In the genomic region with DNA sequence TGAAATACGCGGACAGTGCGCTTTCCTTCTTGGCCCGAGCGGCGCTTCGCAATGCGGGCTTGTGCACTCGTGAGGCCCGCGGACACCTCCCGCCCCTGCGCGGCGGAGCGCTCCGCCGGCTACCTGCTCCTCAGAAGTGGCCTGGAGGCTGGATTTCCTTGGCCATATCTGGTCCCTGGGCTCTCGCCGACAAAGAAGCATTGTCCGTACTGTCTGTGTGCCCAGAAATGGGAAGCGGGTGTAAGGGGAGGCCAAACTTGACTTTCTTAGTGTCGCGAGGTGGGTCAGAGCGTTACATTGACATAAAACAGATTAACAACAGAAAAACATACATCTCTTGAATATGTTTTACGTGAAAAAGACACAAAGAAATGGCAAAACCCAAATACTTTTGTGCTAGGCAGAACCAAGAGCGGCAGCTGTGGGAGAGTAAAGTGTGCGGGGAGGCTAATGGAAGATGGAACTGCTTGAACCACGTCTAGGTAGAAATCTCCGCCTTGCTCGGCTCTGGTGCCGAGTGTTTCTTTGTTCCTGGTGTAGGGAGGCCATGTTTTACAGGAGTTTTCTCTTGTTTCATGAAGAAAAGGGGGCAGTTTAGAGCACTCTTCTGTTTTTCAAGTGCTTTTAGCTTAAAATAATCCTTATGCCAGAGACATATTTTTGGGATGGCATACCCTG, we compare ENCODE assay signal across 8 cellular contexts. TPM values are rescaled to one million over a fixed set of nuclear protein-coding genes. Genes with fewer than 3 reads are reported as not detected.
DNase-seq lines count a peak whose midpoint lies in the region; ATAC-seq and TF ChIP-seq lines count a peak whose summit lies in the region.

No MANE protein-coding gene starts in this region.

- H3K27me3 ChIP-seq in ectodermal cell (ENCODE audit: control insufficient read depth, insufficient read depth, low read length, poor library complexity, severe bottlenecking) (no peaks in the 10 kb centered on the region), muscle layer of colon (ENCODE audit: control insufficient read depth in 1 of 2, insufficient read depth in 2 of 2, low read length in 2 of 2) (no peaks in the 10 kb centered on the region)

- 1% methylated on average over 32 of the region's 32 CpGs for WGBS in ectodermal cell, 2 experiments
- WGBS in urinary bladder = under 1% methylated on average over 32 of the region's 32 CpGs

- no peaks in the 10 kb centered on the region for H3K9me3 ChIP-seq in ectodermal cell (ENCODE audit: control insufficient read depth, low read length)
- no peaks in the 10 kb centered on the region for H3K9me3 ChIP-seq in muscle layer of colon (ENCODE audit: low read length)

- H3K9ac ChIP-seq in muscle layer of colon (ENCODE audit: low read length) = peak overlapping the region; percentile 100

- ATAC-seq in GM21360 (IDR thresholded peaks at IDR 0.05; ENCODE audit: unreplicated experiment) (peak; percentile 12), SK-N-SH treated with all-trans-retinoic acid at 6 μM for 48 hours (peak; percentile 23)

- H3K36me3 ChIP-seq in ectodermal cell (ENCODE audit: control insufficient read depth, insufficient read depth, low read length) (no peaks in the 10 kb centered on the region), muscle layer of colon (ENCODE audit: insufficient read depth, low read length) (no peaks in the 10 kb centered on the region), urinary bladder (ENCODE audit: insufficient read depth) (no peaks in the 10 kb centered on the region)

- peak; percentile 22 for DNase-seq in COLO668 (lab: John Stamatoyannopoulos, UW; ENCODE audit: unreplicated experiment)
- peak; percentile 31 for DNase-seq in HK-2 (ENCODE audit: unreplicated experiment)
- no peak for DNase-seq in activated CD4-positive, CD25-positive, alpha-beta regulatory T cell (lab: John Stamatoyannopoulos, UW)

- peak overlapping the region; percentile 86 for H3K27ac ChIP-seq in ectodermal cell (ENCODE audit: insufficient read depth, low read depth, low read length, poor library complexity, severe bottlenecking)
- peak overlapping the region; percentile 85 for H3K27ac ChIP-seq in muscle layer of colon (ENCODE audit: low read depth, low read length)
- peak overlapping the region; percentile 83 for H3K27ac ChIP-seq in urinary bladder (ENCODE audit: low read depth)

- H3K4me1 ChIP-seq in ectodermal cell (ENCODE audit: control insufficient read depth, insufficient read depth, low read length) (peaks cover 8% of the 10 kb centered on the region), muscle layer of colon (ENCODE audit: insufficient read depth, low read length) (peaks cover 19% of the 10 kb centered on the region), urinary bladder (ENCODE audit: insufficient read depth) (no peaks in the 10 kb centered on the region)

- H3K4me3 ChIP-seq in ectodermal cell (ENCODE audit: insufficient read depth, low read depth, low read length) (peak overlapping the region; percentile 100), muscle layer of colon (ENCODE audit: low read depth in 1 of 2, low read length in 2 of 2) (peak overlapping the region; percentile 78 to 98), urinary bladder (ENCODE audit: low read depth, low read length) (peak overlapping the region; percentile 96)

TF ChIP-seq in SK-N-SH treated with all-trans-retinoic acid at 6 μM for 48 hours, 23 proteins besides CTCF, POLR2A, EP300 and RAD21:
- no peak for TF ChIP-seq PPARA (CRISPR knock-in tag; IDR thresholded peaks at IDR 0.05; ENCODE audit: borderline replicate concordance)
- TF ChIP-seq, protein P1, sequence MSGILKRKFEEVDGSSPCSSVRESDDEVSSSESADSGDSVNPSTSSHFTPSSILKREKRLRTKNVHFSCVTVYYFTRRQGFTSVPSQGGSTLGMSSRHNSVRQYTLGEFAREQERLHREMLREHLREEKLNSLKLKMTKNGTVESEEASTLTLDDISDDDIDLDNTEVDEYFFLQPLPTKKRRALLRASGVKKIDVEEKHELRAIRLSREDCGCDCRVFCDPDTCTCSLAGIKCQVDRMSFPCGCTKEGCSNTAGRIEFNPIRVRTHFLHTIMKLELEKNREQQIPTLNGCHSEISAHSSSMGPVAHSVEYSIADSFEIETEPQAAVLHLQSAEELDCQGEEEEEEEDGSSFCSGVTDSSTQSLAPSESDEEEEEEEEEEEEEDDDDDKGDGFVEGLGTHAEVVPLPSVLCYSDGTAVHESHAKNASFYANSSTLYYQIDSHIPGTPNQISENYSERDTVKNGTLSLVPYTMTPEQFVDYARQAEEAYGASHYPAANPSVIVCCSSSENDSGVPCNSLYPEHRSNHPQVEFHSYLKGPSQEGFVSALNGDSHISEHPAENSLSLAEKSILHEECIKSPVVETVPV (CRISPR knock-in tag; IDR thresholded peaks at IDR 0.05) = no peak
- TF ChIP-seq ZFP30 (CRISPR knock-in tag; IDR thresholded peaks at IDR 0.05) = 0 out of 2 replicates have a peak, but pooled peaks have one; percentile 26
- TF ChIP-seq ZNF565 (CRISPR knock-in tag; conservative IDR thresholded peaks at IDR 0.05; ENCODE audit: low read depth) = peak; percentile 68; the same call in 1 of the 2 replicates
- TF ChIP-seq, protein P2, sequence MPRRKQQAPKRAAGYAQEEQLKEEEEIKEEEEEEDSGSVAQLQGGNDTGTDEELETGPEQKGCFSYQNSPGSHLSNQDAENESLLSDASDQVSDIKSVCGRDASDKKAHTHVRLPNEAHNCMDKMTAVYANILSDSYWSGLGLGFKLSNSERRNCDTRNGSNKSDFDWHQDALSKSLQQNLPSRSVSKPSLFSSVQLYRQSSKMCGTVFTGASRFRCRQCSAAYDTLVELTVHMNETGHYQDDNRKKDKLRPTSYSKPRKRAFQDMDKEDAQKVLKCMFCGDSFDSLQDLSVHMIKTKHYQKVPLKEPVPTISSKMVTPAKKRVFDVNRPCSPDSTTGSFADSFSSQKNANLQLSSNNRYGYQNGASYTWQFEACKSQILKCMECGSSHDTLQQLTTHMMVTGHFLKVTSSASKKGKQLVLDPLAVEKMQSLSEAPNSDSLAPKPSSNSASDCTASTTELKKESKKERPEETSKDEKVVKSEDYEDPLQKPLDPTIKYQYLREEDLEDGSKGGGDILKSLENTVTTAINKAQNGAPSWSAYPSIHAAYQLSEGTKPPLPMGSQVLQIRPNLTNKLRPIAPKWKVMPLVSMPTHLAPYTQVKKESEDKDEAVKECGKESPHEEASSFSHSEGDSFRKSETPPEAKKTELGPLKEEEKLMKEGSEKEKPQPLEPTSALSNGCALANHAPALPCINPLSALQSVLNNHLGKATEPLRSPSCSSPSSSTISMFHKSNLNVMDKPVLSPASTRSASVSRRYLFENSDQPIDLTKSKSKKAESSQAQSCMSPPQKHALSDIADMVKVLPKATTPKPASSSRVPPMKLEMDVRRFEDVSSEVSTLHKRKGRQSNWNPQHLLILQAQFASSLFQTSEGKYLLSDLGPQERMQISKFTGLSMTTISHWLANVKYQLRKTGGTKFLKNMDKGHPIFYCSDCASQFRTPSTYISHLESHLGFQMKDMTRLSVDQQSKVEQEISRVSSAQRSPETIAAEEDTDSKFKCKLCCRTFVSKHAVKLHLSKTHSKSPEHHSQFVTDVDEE (CRISPR knock-in tag; IDR thresholded peaks at IDR 0.05) = no peak
- TF ChIP-seq, protein P3, sequence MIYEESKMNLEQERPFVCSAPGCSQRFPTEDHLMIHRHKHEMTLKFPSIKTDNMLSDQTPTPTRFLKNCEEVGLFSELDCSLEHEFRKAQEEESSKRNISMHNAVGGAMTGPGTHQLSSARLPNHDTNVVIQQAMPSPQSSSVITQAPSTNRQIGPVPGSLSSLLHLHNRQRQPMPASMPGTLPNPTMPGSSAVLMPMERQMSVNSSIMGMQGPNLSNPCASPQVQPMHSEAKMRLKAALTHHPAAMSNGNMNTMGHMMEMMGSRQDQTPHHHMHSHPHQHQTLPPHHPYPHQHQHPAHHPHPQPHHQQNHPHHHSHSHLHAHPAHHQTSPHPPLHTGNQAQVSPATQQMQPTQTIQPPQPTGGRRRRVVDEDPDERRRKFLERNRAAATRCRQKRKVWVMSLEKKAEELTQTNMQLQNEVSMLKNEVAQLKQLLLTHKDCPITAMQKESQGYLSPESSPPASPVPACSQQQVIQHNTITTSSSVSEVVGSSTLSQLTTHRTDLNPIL (CRISPR knock-in tag; IDR thresholded peaks at IDR 0.05; ENCODE audit: low read depth) = no peak
- TF ChIP-seq ARNTL (CRISPR knock-in tag; IDR thresholded peaks at IDR 0.05; ENCODE audit: borderline replicate concordance, low read depth) = no peak
- TF ChIP-seq GLIS3 (CRISPR knock-in tag; IDR thresholded peaks at IDR 0.05) = no peak
- TF ChIP-seq ISL1 (CRISPR knock-in tag; IDR thresholded peaks at IDR 0.05) = no peak

RNA-seq across cellular contexts. Expression of a gene that starts 1.5 kb away (rescaled TPM):
- polyA plus RNA-seq in ectodermal cell (2013, experiment 1 of 4) = 13.7 TPM
- 17.7 TPM for polyA plus RNA-seq in ectodermal cell (2013, experiment 2 of 4)
- polyA plus RNA-seq in ectodermal cell (2013, experiment 3 of 4) = 10.7 TPM
- polyA plus RNA-seq in ectodermal cell (2013, experiment 4 of 4) = 10.5 TPM
- 13.2 TPM for total RNA-seq in urinary bladder
- 7.5 TPM for polyA plus RNA-seq in urinary bladder

Comparison
In these comparisons a context has a peak if more than half of its experiments do, and no peak if none do; other contexts are left out.
1. DNase-seq: peak in COLO668 (single experiment) and HK-2 (single experiment); none in activated CD4-positive, CD25-positive, alpha-beta regulatory T cell (0 of 4).
2. Peak in every context shown above with its lines, with median percentiles within 50 percentile points of each other: H3K27ac ChIP-seq and H3K4me3 ChIP-seq.